ENCODE assay signal across 8 cellular contexts in genomic region chr4:89837385-89837995, GRCh38. TPM values are rescaled to one million over a fixed set of nuclear protein-coding genes. Genes with fewer than 3 reads are reported as not detected.
A peak's percentile ranks its signal among the peaks of the same experiment; 100 is the strongest.
DNase-seq lines count a peak whose midpoint lies in the region; ATAC-seq, FAIRE-seq and TF ChIP-seq lines count a peak whose summit lies in the region.

No MANE protein-coding gene starts in this region.

- H3K4me2 ChIP-seq in endothelial cell of umbilical vein (ENCODE audit: insufficient read depth, low read length): peak overlapping the region; percentile 93

- TF ChIP-seq CTCF in WTC11 (IDR thresholded peaks at IDR 0.05): 0 out of 2 replicates have a peak, but pooled peaks have one; percentile 16
- peak in 1 of 2 donors; percentile 18 for TF ChIP-seq CTCF in endothelial cell of umbilical vein (IDR thresholded peaks at IDR 0.05; ENCODE audit: extremely low read depth in 1 of 2, insufficient read depth in 1 of 2, low read depth in 1 of 2, low read length in 2 of 2)
- no peak for TF ChIP-seq CTCF in thoracic aorta (IDR thresholded peaks at IDR 0.05)

- no peaks in the 10 kb centered on the region for H3K9me1 ChIP-seq in endothelial cell of umbilical vein (replicated peaks; ENCODE audit: control insufficient read depth, extremely low read depth, insufficient read depth, low read length)

- intact Hi-C loops in endothelial cell of umbilical vein (cut with micrococcal nuclease): loop anchor here (1.0 to 2.0 kb wide), 6 partner anchors 37 to 351 kb away; no protein-coding TSS in a partner anchor

- H4K20me1 ChIP-seq in endothelial cell of umbilical vein (replicated peaks; ENCODE audit: control insufficient read depth, extremely low read depth, insufficient read depth, low read length): no peaks in the 10 kb centered on the region

- no peak for FAIRE-seq in endothelial cell of umbilical vein (lab: Jason Lieb, UNC)

- H3K27ac Mint-ChIP-seq in WTC11: peak overlapping the region; percentile 95
- H3K27ac Mint-ChIP-seq in memory B cell: no peak overlapping the region

- peak overlapping the region; percentile 87 for H2AFZ ChIP-seq in endothelial cell of umbilical vein (ENCODE audit: low read depth, low read length)

- H3K4me1 ChIP-seq in HUES6 (ENCODE audit: control insufficient read depth, insufficient read depth, low read length): peaks cover 8% of the 10 kb centered on the region; the same call in 1 of the 2 replicates
- peaks cover 21% of the 10 kb centered on the region for H3K4me1 ChIP-seq in endothelial cell of umbilical vein (ENCODE audit: control insufficient read depth, extremely low read depth, insufficient read depth, low read length)
- H3K4me1 ChIP-seq in thoracic aorta (ENCODE audit: control insufficient read depth in 1 of 2, low read depth in 2 of 2): peaks cover 0 to 11% of the 10 kb centered on the region in 2 donors

- POLR2A ChIA-PET in WTC11 (lab: Charles Lee): interaction anchor here (1.0 kb wide), 1 partner anchor 156 kb away, joined by 3 read pairs; no protein-coding TSS in a partner anchor
- POLR2A ChIA-PET in endothelial cell of umbilical vein (lab: Charles Lee): no interaction called here

- H3K9me3 ChIP-seq in HUES6 (ENCODE audit: control insufficient read depth, insufficient read depth, low read depth, low read length): no peaks in the 10 kb centered on the region
- no peaks in the 10 kb centered on the region for H3K9me3 ChIP-seq in endothelial cell of umbilical vein (replicated peaks; ENCODE audit: control insufficient read depth, insufficient read depth, low read length)
- H3K9me3 ChIP-seq in thoracic aorta: no peaks in the 10 kb centered on the region

- ATAC-seq in WTC11 (peak; percentile 78), memory B cell (ENCODE audit: low read depth) (peak; percentile 37), thoracic aorta (ENCODE audit: insufficient number of reproducible peaks, low FRiP score, low read depth) (no peak), HG03442 (IDR thresholded peaks at IDR 0.05; ENCODE audit: unreplicated experiment) (no peak)

- H3K36me3 Mint-ChIP-seq in WTC11: 0 out of 2 replicates have a peak, but pooled peaks cover 7% of the 10 kb centered on the region
- H3K36me3 Mint-ChIP-seq in memory B cell: no peaks in the 10 kb centered on the region

- CTCF ChIA-PET in WTC11 (lab: Charles Lee) (interaction anchor here (1.2 to 1.9 kb wide), 2 partner anchors 31 to 196 kb away, joined by 8 to 10 read pairs; no protein-coding TSS in a partner anchor), endothelial cell of umbilical vein (lab: Charles Lee) (interaction anchor here (0.7 to 2.8 kb wide), 14 partner anchors 18 to 355 kb away, joined by 3 to 15 read pairs (median 5); partner anchors contain the start of gene MMRN1)

- H3K4me1 Mint-ChIP-seq in WTC11 (peaks cover 16% of the 10 kb centered on the region), memory B cell (peaks cover 8% of the 10 kb centered on the region)

- H3K27me3 Mint-ChIP-seq in WTC11 (ENCODE audit: low read depth) (peaks cover 21% of the 10 kb centered on the region), memory B cell (peaks cover 24% of the 10 kb centered on the region)

- peaks cover 39% of the 10 kb centered on the region for H3K79me2 ChIP-seq in endothelial cell of umbilical vein (ENCODE audit: control insufficient read depth, insufficient read depth, low read length)

- H3K27me3 ChIP-seq in HUES6 (ENCODE audit: control insufficient read depth, insufficient read depth, low read length): peaks cover 19% of the 10 kb centered on the region
- H3K27me3 ChIP-seq in endothelial cell of umbilical vein (ENCODE audit: control insufficient read depth in 2 of 2, insufficient read depth in 2 of 2, low read length in 2 of 2): no peaks in the 10 kb centered on the region
- no peaks in the 10 kb centered on the region for H3K27me3 ChIP-seq in thoracic aorta (replicated peaks; ENCODE audit: insufficient read depth)

- no peaks in the 10 kb centered on the region for H3K9me3 Mint-ChIP-seq in WTC11
- no peaks in the 10 kb centered on the region for H3K9me3 Mint-ChIP-seq in memory B cell

- no TSS peak for BruUV-seq in endothelial cell of umbilical vein (replicated peaks; lab: Mats Ljungman, UMichigan)

- dilution Hi-C loops in endothelial cell of umbilical vein (cut with MboI; ENCODE audit: extremely low pct_ligation_motif_present, low sequenced_read_pairs): no loop called here

- H3K4me3 ChIP-seq in HUES6 (ENCODE audit: low read depth, low read length) (peak overlapping the region; percentile 76), endothelial cell of umbilical vein (replicated peaks in 1 of 3; ENCODE audit: insufficient read depth in 1 of 3, low read depth in 1 of 3, low read length in 3 of 3) (peak overlapping the region; percentile 36 to 91 (median 56)), thoracic aorta (peak overlapping the region; percentile 76)

- H3K36me3 ChIP-seq in HUES6 (ENCODE audit: control insufficient read depth, insufficient read depth, low read length) (no peaks in the 10 kb centered on the region), endothelial cell of umbilical vein (ENCODE audit: control insufficient read depth in 2 of 2, extremely low read depth in 1 of 2, insufficient read depth in 2 of 2, low read length in 2 of 2) (peaks cover 6 to 8% of the 10 kb centered on the region in 2 experiments), thoracic aorta (no peaks in the 10 kb centered on the region)

- DNase-seq in NCI-H187 (lab: John Stamatoyannopoulos, UW) (peak; percentile 17 to 30), NCI-H187 treated with DMSO at 0.1 percent for 48 hours (lab: John Stamatoyannopoulos, UW) (no peak), WTC11 (ENCODE audit: low spot score) (peak; percentile 66), endothelial cell of umbilical vein (ENCODE audit: low read depth, low spot score) (peak; percentile 79), memory B cell (ENCODE audit: low spot score in 2 of 2) (peak in 1 of 2 donors; percentile 17), thoracic aorta (ENCODE audit: low spot score) (no peak)

- no peak for TF ChIP-seq POLR2A in endothelial cell of umbilical vein (IDR thresholded peaks at IDR 0.05; ENCODE audit: low read depth, low read length)

- no peak overlapping the region for H3K27ac ChIP-seq in HUES6 (ENCODE audit: low read depth, low read length)
- H3K27ac ChIP-seq in endothelial cell of umbilical vein (ENCODE audit: insufficient read depth, low read depth, low read length): peak overlapping the region; percentile 62
- no peak overlapping the region for H3K27ac ChIP-seq in thoracic aorta

- H3K9ac ChIP-seq in HUES6 (ENCODE audit: low read length) (peak overlapping the region; percentile 33), endothelial cell of umbilical vein (replicated peaks; ENCODE audit: extremely low read depth, insufficient read depth, low read length) (peak overlapping the region; percentile 64)

- H3K4me3 Mint-ChIP-seq in WTC11 (peak overlapping the region; percentile 80), memory B cell (peak overlapping the region; percentile 74)

TF ChIP-seq in WTC11, 78 proteins besides CTCF, POLR2A, EP300 and RAD21 (continues in another document):
- TF ChIP-seq NR3C1 (CRISPR knock-in tag; conservative IDR thresholded peaks at IDR 0.05; ENCODE audit: low read depth): no peak

TF ChIP-seq in endothelial cell of umbilical vein, 7 proteins besides CTCF, POLR2A, EP300 and RAD21:
- no peak for TF ChIP-seq MAX (IDR thresholded peaks at IDR 0.05; ENCODE audit: insufficient read depth, insufficient read length)
- TF ChIP-seq MYC (IDR thresholded peaks at IDR 0.05; ENCODE audit: low read depth, low read length): no peak
- TF ChIP-seq FOS (IDR thresholded peaks at IDR 0.05; ENCODE audit: borderline replicate concordance, insufficient read depth, low read length): no peak
- TF ChIP-seq EZH2 (IDR thresholded peaks at IDR 0.05; ENCODE audit: borderline replicate concordance, low read depth, low read length, severe bottlenecking): no peak
- no peak for TF ChIP-seq JUN (IDR thresholded peaks at IDR 0.05; ENCODE audit: borderline replicate concordance, insufficient read depth, insufficient read length, low read depth)
- TF ChIP-seq POLR2AphosphoS5 (IDR thresholded peaks at IDR 0.05; ENCODE audit: insufficient read depth, low read depth, low read length): no peak
- no peak for TF ChIP-seq GATA2 (IDR thresholded peaks at IDR 0.05; ENCODE audit: insufficient read depth, insufficient read length, low read depth, low read length)

RNA-seq across cellular contexts. Expression of gene SNCA, which starts 0.5 kb away (rescaled TPM):
- total RNA-seq in WTC11 (2021) (14.6 to 16.1 TPM (median 15.0 TPM) in 3 replicates), endothelial cell of umbilical vein (116 and 124 TPM in 2 replicates), thoracic aorta (10 to 100 TPM in 1 of 2 donors, 1 to 10 TPM in 1; 1.5 to 14.3 TPM)
- polyA plus RNA-seq in endothelial cell of umbilical vein: 67.0 and 76.8 TPM in 2 replicates
- polyA plus RNA-seq in endothelial cell of umbilical vein (2011; cell fraction: cytosol; rRNA removed): 113 and 126 TPM in 2 replicates
- 65.1 and 79.7 TPM in 2 replicates for polyA plus RNA-seq in endothelial cell of umbilical vein (2011; cell fraction: nucleus; rRNA removed)
- 134 and 147 TPM in 2 replicates for polyA plus RNA-seq in endothelial cell of umbilical vein (2012)
- 71.6 and 78.0 TPM in 2 replicates for polyA minus RNA-seq in endothelial cell of umbilical vein
- polyA minus RNA-seq in endothelial cell of umbilical vein (2011; cell fraction: cytosol; rRNA and poly(A)+ RNA removed): 1.5 TPM
- 106 and 123 TPM in 2 replicates for polyA minus RNA-seq in endothelial cell of umbilical vein (2011; cell fraction: nucleus; rRNA and poly(A)+ RNA removed)

RNA-seq across cellular contexts. Expression of gene MMRN1, which starts 57.2 kb away (rescaled TPM):
- total RNA-seq in WTC11 (2021) (0.05 to 0.07 TPM in 2 of 3 replicates, not detected in the other), endothelial cell of umbilical vein (318 and 414 TPM in 2 replicates), thoracic aorta (10 to 100 TPM in 1 of 2 donors, 1 to 10 TPM in 1; 7.3 to 17.8 TPM)
- 93.9 and 143 TPM in 2 replicates for polyA plus RNA-seq in endothelial cell of umbilical vein
- polyA plus RNA-seq in endothelial cell of umbilical vein (2011; cell fraction: cytosol; rRNA removed): 97.4 and 108 TPM in 2 replicates
- polyA plus RNA-seq in endothelial cell of umbilical vein (2011; cell fraction: nucleus; rRNA removed): 132 and 142 TPM in 2 replicates
- 565 and 818 TPM in 2 replicates for polyA plus RNA-seq in endothelial cell of umbilical vein (2012)
- polyA minus RNA-seq in endothelial cell of umbilical vein: 209 and 233 TPM in 2 replicates
- not detected for polyA minus RNA-seq in endothelial cell of umbilical vein (2011; cell fraction: cytosol; rRNA and poly(A)+ RNA removed)
- polyA minus RNA-seq in endothelial cell of umbilical vein (2011; cell fraction: nucleus; rRNA and poly(A)+ RNA removed): 172 and 210 TPM in 2 replicates

Comparison
In these comparisons a context has a peak if more than half of its experiments do, and no peak if none do; other contexts are left out.
1. DNase-seq: peak in NCI-H187 (2 of 2), WTC11 (single experiment) and endothelial cell of umbilical vein (single experiment); none in NCI-H187 treated with DMSO at 0.1 percent for 48 hours (single experiment) and thoracic aorta (single experiment).
2. ATAC-seq: peak in WTC11 (single experiment) and memory B cell (single experiment); none in thoracic aorta (single experiment) and HG03442 (single experiment).
3. RNA of gene MMRN1, which starts 57.2 kb away (total RNA-seq): 318 to 414 TPM in endothelial cell of umbilical vein; 7.3 to 17.8 TPM in thoracic aorta and 0.05 to 0.07 TPM in WTC11; every median in the first group is over 10 times any median in the second.
4. Peak in every context shown above with its lines, with median percentiles within 50 percentile points of each other: H3K4me3 ChIP-seq.